ENCODE assay signal across 17 cellular contexts in the genomic region with DNA sequence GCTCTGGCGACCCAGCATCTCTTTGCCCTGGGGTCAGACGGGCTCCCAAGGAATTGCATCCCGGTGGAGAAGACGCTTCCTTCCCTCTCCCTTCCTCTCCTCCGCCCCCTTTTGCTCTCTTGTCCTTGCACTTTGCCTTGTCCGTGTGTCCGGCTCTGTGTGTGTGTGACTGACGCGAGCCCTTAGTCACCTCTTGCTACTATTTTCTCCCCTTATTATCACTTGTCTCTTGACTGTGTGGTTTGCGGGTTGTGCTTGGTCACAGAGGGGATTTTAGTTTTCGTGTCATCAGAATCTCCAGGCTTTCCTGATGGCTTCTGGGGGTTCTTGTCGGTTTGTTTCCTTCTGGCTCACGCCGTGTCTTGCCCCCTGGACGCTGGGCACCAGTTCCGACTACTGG. TPM values are rescaled to one million over a fixed set of nuclear protein-coding genes. Genes with fewer than 3 reads are reported as not detected.
DNase-seq lines count a peak whose midpoint lies in the region; ATAC-seq, FAIRE-seq and TF ChIP-seq lines count a peak whose summit lies in the region.
"Not testable (repeated sequence)": the region's sequence is repeated elsewhere in the genome, so short reads cannot be mapped to it uniquely, and the experiment has no call there.
"Had no signal": no experiment of that assay in that cellular context is flagged by ENCODE, and none has a peak within 500 bp of the region (broad histone marks: within the 10 kb centered on the region; RNA-seq: fewer than 3 reads in every experiment).

No MANE protein-coding gene starts in this region.

- ATAC-seq in GM18517 (IDR thresholded peaks at IDR 0.05; ENCODE audit: unreplicated experiment) (peak; percentile 33), GM21825 (IDR thresholded peaks at IDR 0.05; ENCODE audit: unreplicated experiment) (peak; percentile 20), HG03097 (IDR thresholded peaks at IDR 0.05; ENCODE audit: low FRiP score, unreplicated experiment) (peak; percentile 8), GM12878 (peak; percentile 52)
- ATAC-seq in activated CD4-positive, CD25-positive, alpha-beta regulatory T cell treated with anti-CD3 and anti-CD28 coated beads, Interleukin-2, amount 50 U/mL, for 24 hours, result peak; percentile 34 to 39
- ATAC-seq in natural killer cell treated with Interleukin-12 subunit alpha and Interleukin-12 subunit beta and Interleukin-15 and Interleukin-18, amount 100 ng/mL, for 72 hours, result peak; percentile 46 to 67

- not testable (repeated sequence) for TF ChIP-seq POLR2A in GM12878 (IDR thresholded peaks at IDR 0.05; ENCODE audit: low read depth, low read length)

- H4K20me1 ChIP-seq in GM12878 (ENCODE audit: control insufficient read depth, insufficient read depth), result not testable (repeated sequence)

- intact Hi-C loops in GM12878 (cut with micrococcal nuclease; ENCODE audit: unreplicated experiment), result not testable (repeated sequence)

- not testable (repeated sequence) for H3K4me2 ChIP-seq in GM12878 (ENCODE audit: control insufficient read depth, insufficient read depth)

- DNase-seq in GM12878 (ENCODE audit: low read depth, low spot score); natural killer cell treated with Interleukin-12 subunit alpha and Interleukin-12 subunit beta and Interleukin-15 and Interleukin-18, amount 100 ng/mL, for 72 hours (ENCODE audit: low spot score): not testable (repeated sequence)

- H2AFZ ChIP-seq in GM12878 (ENCODE audit: control insufficient read depth, low read depth, low read length), result not testable (repeated sequence)

- TF ChIP-seq CTCF in GM12878 (IDR thresholded peaks at IDR 0.05 in 2 of 3, conservative IDR thresholded peaks at IDR 0.05 in 1 of 3; ENCODE audit: control insufficient read depth in 2 of 3, extremely low read depth in 1 of 3, insufficient read depth in 1 of 3, low read depth in 3 of 3, low read length in 3 of 3), result not testable (repeated sequence)

- H3K36me3 ChIP-seq in GM12878 (ENCODE audit: control insufficient read depth in 2 of 2, insufficient read depth in 2 of 2, low read length in 1 of 2), result not testable (repeated sequence)

- no CpG with 5 or more reads among the region's 16 CpGs for WGBS in GM12878 (ENCODE audit: insufficient coverage, insufficient replicate concordance, low lambda C conversion rate, missing lambda C conversion rate)

- CTCF ChIA-PET in GM12878 (lab: Yijun Ruan, JAX), result not testable (repeated sequence)

- POLR2A ChIA-PET in GM12878 (lab: Charles Lee), result not testable (repeated sequence)

- in situ Hi-C loops in GM12878 (cut with MboI), result not testable (repeated sequence)

- not testable (repeated sequence) for H3K79me2 ChIP-seq in GM12878 (ENCODE audit: control insufficient read depth, insufficient read depth, low read length)

- H3K4me1 Mint-ChIP-seq in natural killer cell treated with Interleukin-12 subunit alpha and Interleukin-12 subunit beta and Interleukin-15 and Interleukin-18, amount 100 ng/mL, for 72 hours (ENCODE audit: low read depth in 2 of 2), result not testable (repeated sequence)

- H3K4me1 ChIP-seq in GM12878 (ENCODE audit: control insufficient read depth, insufficient read depth, low read length), result not testable (repeated sequence)

- not testable (repeated sequence) for H3K27ac Mint-ChIP-seq in natural killer cell treated with Interleukin-12 subunit alpha and Interleukin-12 subunit beta and Interleukin-15 and Interleukin-18, amount 100 ng/mL, for 72 hours

- RAD21 ChIA-PET in GM12878 (lab: Charles Lee; ENCODE audit: unreplicated experiment), result not testable (repeated sequence)

- H3K9me3 ChIP-seq in GM12878 (replicated peaks; ENCODE audit: control insufficient read depth, insufficient read depth, low read length), result not testable (repeated sequence)

- H3K9ac ChIP-seq in GM12878 (ENCODE audit: control insufficient read depth, insufficient read depth, low read length), result not testable (repeated sequence)

- FAIRE-seq in GM12878 (lab: Jason Lieb, UNC) (peak; percentile 99), islet of Langerhans (lab: Jason Lieb, UNC) (peak; percentile 97)

- SMC1A ChIA-PET in GM12878 (lab: Charles Lee; ENCODE audit: uncharacterized antibody, unreplicated experiment), result not testable (repeated sequence)

- not testable (repeated sequence) for TF ChIP-seq EP300 in GM12878 (IDR thresholded peaks at IDR 0.05; ENCODE audit: borderline replicate concordance in 1 of 2, control insufficient read depth in 1 of 2, low read depth in 2 of 2, low read length in 2 of 2)

- H3K4me3 Mint-ChIP-seq in natural killer cell treated with Interleukin-12 subunit alpha and Interleukin-12 subunit beta and Interleukin-15 and Interleukin-18, amount 100 ng/mL, for 72 hours, result not testable (repeated sequence)

- TF ChIP-seq RAD21 in GM12878 (IDR thresholded peaks at IDR 0.05; ENCODE audit: insufficient read depth, low read depth, low read length), result not testable (repeated sequence)

- H3K4me3 ChIP-seq in GM12878, result not testable (repeated sequence)

- H3K9me3 Mint-ChIP-seq in natural killer cell treated with Interleukin-12 subunit alpha and Interleukin-12 subunit beta and Interleukin-15 and Interleukin-18, amount 100 ng/mL, for 72 hours, result not testable (repeated sequence)

- H3K27me3 Mint-ChIP-seq in natural killer cell treated with Interleukin-12 subunit alpha and Interleukin-12 subunit beta and Interleukin-15 and Interleukin-18, amount 100 ng/mL, for 72 hours, result not testable (repeated sequence)

- BruUV-seq in GM12878 (replicated peaks; lab: Mats Ljungman, UMichigan), result not testable (repeated sequence)

- not testable (repeated sequence) for H3K27ac ChIP-seq in GM12878 (ENCODE audit: control insufficient read depth, insufficient read depth)

- not testable (repeated sequence) for H3K27me3 ChIP-seq in GM12878 (replicated peaks in 1 of 2; ENCODE audit: control insufficient read depth in 2 of 2, insufficient read depth in 2 of 2, low read length in 1 of 2)

- H3K36me3 Mint-ChIP-seq in natural killer cell treated with Interleukin-12 subunit alpha and Interleukin-12 subunit beta and Interleukin-15 and Interleukin-18, amount 100 ng/mL, for 72 hours, result not testable (repeated sequence)

RNA-seq across cellular contexts. Expression of gene FLNA, which starts 31.4 kb away (rescaled TPM):
- 217 and 245 TPM in 2 replicates for total RNA-seq in GM12878 (2013; cell fraction: nucleolus; rRNA removed)
- total RNA-seq in GM12878 (2014; rRNA removed) (379 and 459 TPM in 2 replicates), GM12878 (2014; rRNA removed; fragmentation: Illumina TruSeq; extraction: Trizol) (128 and 137 TPM in 2 replicates), GM12878 (2021) (617 and 643 TPM in 2 replicates)
- polyA plus RNA-seq in GM12878 (2011; ENCODE audit: low read depth), result 75.8 TPM
- polyA plus RNA-seq in GM12878 (2011; rRNA removed) (22.1 and 56.9 TPM in 2 replicates), GM12878 (2014; fragmentation: Illumina TruSeq; extraction: Trizol) (52.0 and 174 TPM in 2 replicates), GM12878 (2014; fragmentation: Nextera tagmentation; extraction: Ambion mirVana) (10 to 100 TPM in 1 of 2 experiments, 1 to 10 TPM in 1; 5.1 to 30.6 TPM), GM12878 (2014; rRNA removed) (168 and 269 TPM in 2 replicates), GM12878 (2016; fragmentation: Nextera tagmentation; extraction: Ambion mirVana) (100 to 1,000 TPM; 344 to 347 TPM)
- 101 and 120 TPM in 2 replicates for polyA plus RNA-seq in GM12878 (2011; cell fraction: cytosol; rRNA removed)
- 466 and 752 TPM in 2 replicates for polyA plus RNA-seq in GM12878 (2011; cell fraction: nucleus; rRNA removed)
- 167 and 174 TPM in 2 replicates for polyA plus RNA-seq in GM12878 (2012)
- polyA minus RNA-seq in GM12878 (2011; rRNA and poly(A)+ RNA removed), result 385 and 416 TPM in 2 replicates
- polyA minus RNA-seq in GM12878 (2011; cell fraction: cytosol; rRNA and poly(A)+ RNA removed), result 382 and 413 TPM in 2 replicates
- 154 and 358 TPM in 2 replicates for polyA minus RNA-seq in GM12878 (2011; cell fraction: nucleus; rRNA and poly(A)+ RNA removed)
- total RNA-seq in natural killer cell treated with Interleukin-12 subunit alpha and Interleukin-12 subunit beta and Interleukin-15 and Interleukin-18, amount 100 ng/mL, for 72 hours, result 100 to 1,000 TPM; 574 to 727 TPM

RNA-seq across cellular contexts. Expression of gene EMD, which starts 36.0 kb away (rescaled TPM):
- 11.7 and 14.3 TPM in 2 replicates for total RNA-seq in GM12878 (2013; cell fraction: nucleolus; rRNA removed)
- total RNA-seq in GM12878 (2014; rRNA removed) (13.1 and 16.0 TPM in 2 replicates), GM12878 (2014; rRNA removed; fragmentation: Illumina TruSeq; extraction: Trizol) (26.7 and 27.1 TPM in 2 replicates), GM12878 (2021) (58.5 and 59.3 TPM in 2 replicates)
- 18.8 TPM for polyA plus RNA-seq in GM12878 (2011; ENCODE audit: low read depth)
- polyA plus RNA-seq in GM12878 (2011; rRNA removed) (15.3 and 23.3 TPM in 2 replicates), GM12878 (2014; fragmentation: Illumina TruSeq; extraction: Trizol) (63.8 and 83.3 TPM in 2 replicates), GM12878 (2014; fragmentation: Nextera tagmentation; extraction: Ambion mirVana) (1 to 10 TPM in 1 of 2 experiments, under 1 TPM in 1; 0.76 to 1.9 TPM), GM12878 (2014; rRNA removed) (63.9 TPM in 2 replicates), GM12878 (2016; fragmentation: Nextera tagmentation; extraction: Ambion mirVana) (100 to 1,000 TPM in 1 of 2 experiments, 10 to 100 TPM in 1; 89.5 to 100 TPM)
- polyA plus RNA-seq in GM12878 (2011; cell fraction: cytosol; rRNA removed), result 29.0 and 36.8 TPM in 2 replicates
- 49.6 and 51.9 TPM in 2 replicates for polyA plus RNA-seq in GM12878 (2011; cell fraction: nucleus; rRNA removed)
- 48.6 and 64.1 TPM in 2 replicates for polyA plus RNA-seq in GM12878 (2012)
- 12.9 and 24.7 TPM in 2 replicates for polyA minus RNA-seq in GM12878 (2011; rRNA and poly(A)+ RNA removed)
- polyA minus RNA-seq in GM12878 (2011; cell fraction: cytosol; rRNA and poly(A)+ RNA removed), result 14.8 and 18.7 TPM in 2 replicates
- polyA minus RNA-seq in GM12878 (2011; cell fraction: nucleus; rRNA and poly(A)+ RNA removed), result 12.0 and 16.9 TPM in 2 replicates
- total RNA-seq in natural killer cell treated with Interleukin-12 subunit alpha and Interleukin-12 subunit beta and Interleukin-15 and Interleukin-18, amount 100 ng/mL, for 72 hours, result 10 to 100 TPM; 49.2 to 61.9 TPM

RNA-seq across cellular contexts. Expression of gene TKTL1, which starts 47.5 kb away (rescaled TPM):
- not detected in 2 replicates for total RNA-seq in GM12878 (2013; cell fraction: nucleolus; rRNA removed)
- not detected in 2 replicates for total RNA-seq in GM12878 (2014; rRNA removed)
- total RNA-seq in GM12878 (2014; rRNA removed; fragmentation: Illumina TruSeq; extraction: Trizol), result not detected in 2 replicates
- not detected in 2 replicates for total RNA-seq in GM12878 (2021)
- polyA plus RNA-seq in GM12878 (2011; ENCODE audit: low read depth), result not detected
- polyA plus RNA-seq in GM12878 (2011; rRNA removed), result 0.07 TPM in 1 of 2 replicates, not detected in the other
- 0.03 and 0.05 TPM in 2 replicates for polyA plus RNA-seq in GM12878 (2011; cell fraction: cytosol; rRNA removed)
- 0.07 TPM in 1 of 2 replicates, not detected in the other for polyA plus RNA-seq in GM12878 (2011; cell fraction: nucleus; rRNA removed)
- polyA plus RNA-seq in GM12878 (2012), result 0.08 TPM in 1 of 2 replicates, not detected in the other
- polyA plus RNA-seq in GM12878 (2014; fragmentation: Illumina TruSeq; extraction: Trizol), result 0.01 TPM in 1 of 2 replicates, not detected in the other
- not detected for polyA plus RNA-seq in GM12878 (2014; fragmentation: Nextera tagmentation; extraction: Ambion mirVana)
- not detected in 2 replicates for polyA plus RNA-seq in GM12878 (2014; rRNA removed)
- not detected for polyA plus RNA-seq in GM12878 (2016; fragmentation: Nextera tagmentation; extraction: Ambion mirVana)
- 0.15 TPM in 1 of 2 replicates, not detected in the other for polyA minus RNA-seq in GM12878 (2011; rRNA and poly(A)+ RNA removed)
- not detected in 2 replicates for polyA minus RNA-seq in GM12878 (2011; cell fraction: cytosol; rRNA and poly(A)+ RNA removed)
- not detected in 2 replicates for polyA minus RNA-seq in GM12878 (2011; cell fraction: nucleus; rRNA and poly(A)+ RNA removed)
- 1 to 10 TPM; 3.0 to 4.1 TPM for total RNA-seq in natural killer cell treated with Interleukin-12 subunit alpha and Interleukin-12 subunit beta and Interleukin-15 and Interleukin-18, amount 100 ng/mL, for 72 hours
- total RNA-seq: ascending aorta, H9, vagina had no signal
- polyA plus RNA-seq: AG04450 had no signal

RNA-seq across cellular contexts. Expression of gene TEX28, which starts 48.1 kb away (rescaled TPM):
- total RNA-seq in GM12878 (2013; cell fraction: nucleolus; rRNA removed), result not detected in 2 replicates
- total RNA-seq in GM12878 (2014; rRNA removed) (not detected in 2 replicates), GM12878 (2014; rRNA removed; fragmentation: Illumina TruSeq; extraction: Trizol) (not detected in 2 replicates), GM12878 (2021) (not detected in 2 replicates)
- polyA plus RNA-seq in GM12878 (2011; ENCODE audit: low read depth), result not detected
- polyA plus RNA-seq in GM12878 (2011; rRNA removed) (not detected in 2 replicates), GM12878 (2014; fragmentation: Illumina TruSeq; extraction: Trizol) (not detected in 2 replicates), GM12878 (2014; fragmentation: Nextera tagmentation; extraction: Ambion mirVana) (not detected), GM12878 (2014; rRNA removed) (not detected in 2 replicates), GM12878 (2016; fragmentation: Nextera tagmentation; extraction: Ambion mirVana) (not detected)
- polyA plus RNA-seq in GM12878 (2011; cell fraction: cytosol; rRNA removed), result not detected in 2 replicates
- not detected in 2 replicates for polyA plus RNA-seq in GM12878 (2011; cell fraction: nucleus; rRNA removed)
- not detected in 2 replicates for polyA plus RNA-seq in GM12878 (2012)
- not detected in 2 replicates for polyA minus RNA-seq in GM12878 (2011; rRNA and poly(A)+ RNA removed)
- not detected in 2 replicates for polyA minus RNA-seq in GM12878 (2011; cell fraction: cytosol; rRNA and poly(A)+ RNA removed)
- not detected in 2 replicates for polyA minus RNA-seq in GM12878 (2011; cell fraction: nucleus; rRNA and poly(A)+ RNA removed)
- not detected for total RNA-seq in natural killer cell treated with Interleukin-12 subunit alpha and Interleukin-12 subunit beta and Interleukin-15 and Interleukin-18, amount 100 ng/mL, for 72 hours
- total RNA-seq: activated naive CD8-positive, alpha-beta T cell treated with anti-CD3 and anti-CD28 coated beads, Interleukin-2, amount 10 ng/mL, durations not matched to agents 7 days and 5 days; ascending aorta; cardiac septum; epithelial cell of proximal tubule; H9; mesenteric fat pad; posterior vena cava; spleen; vagina had no signal
- polyA plus RNA-seq: AG04450, spleen had no signal

RNA-seq across cellular contexts. Expression of gene RPL10, which starts 55.1 kb away (rescaled TPM):
- 600 and 614 TPM in 2 replicates for total RNA-seq in GM12878 (2013; cell fraction: nucleolus; rRNA removed)
- total RNA-seq in GM12878 (2014; rRNA removed), result 4,925 and 4,997 TPM in 2 replicates
- 3,759 and 3,772 TPM in 2 replicates for total RNA-seq in GM12878 (2014; rRNA removed; fragmentation: Illumina TruSeq; extraction: Trizol)
- 4,064 and 4,152 TPM in 2 replicates for total RNA-seq in GM12878 (2021)
- polyA plus RNA-seq in GM12878 (2011; ENCODE audit: low read depth), result 5,001 TPM
- polyA plus RNA-seq in GM12878 (2011; rRNA removed), result 2,618 and 3,504 TPM in 2 replicates
- polyA plus RNA-seq in GM12878 (2011; cell fraction: cytosol; rRNA removed), result 4,504 and 6,793 TPM in 2 replicates
- polyA plus RNA-seq in GM12878 (2011; cell fraction: nucleus; rRNA removed), result 1,382 and 2,108 TPM in 2 replicates
- polyA plus RNA-seq in GM12878 (2012), result 6,434 and 6,606 TPM in 2 replicates
- 6,343 and 6,987 TPM in 2 replicates for polyA plus RNA-seq in GM12878 (2014; fragmentation: Illumina TruSeq; extraction: Trizol)
- polyA plus RNA-seq in GM12878 (2014; fragmentation: Nextera tagmentation; extraction: Ambion mirVana), result 1,000 to 10,000 TPM; 5,383 to 7,222 TPM
- polyA plus RNA-seq in GM12878 (2014; rRNA removed), result 6,238 and 6,871 TPM in 2 replicates
- polyA plus RNA-seq in GM12878 (2016; fragmentation: Nextera tagmentation; extraction: Ambion mirVana), result 1,000 to 10,000 TPM; 1,938 to 2,032 TPM
- 1,076 and 2,028 TPM in 2 replicates for polyA minus RNA-seq in GM12878 (2011; rRNA and poly(A)+ RNA removed)
- polyA minus RNA-seq in GM12878 (2011; cell fraction: cytosol; rRNA and poly(A)+ RNA removed), result 767 and 786 TPM in 2 replicates
- 230 and 289 TPM in 2 replicates for polyA minus RNA-seq in GM12878 (2011; cell fraction: nucleus; rRNA and poly(A)+ RNA removed)
- 1,000 to 10,000 TPM; 1,953 to 2,194 TPM for total RNA-seq in natural killer cell treated with Interleukin-12 subunit alpha and Interleukin-12 subunit beta and Interleukin-15 and Interleukin-18, amount 100 ng/mL, for 72 hours

Comparison
In these comparisons a context has a peak if more than half of its experiments do, and no peak if none do; other contexts are left out.
1. RNA of gene TKTL1, which starts 47.5 kb away (total RNA-seq): 3.0 to 4.1 TPM in natural killer cell treated with Interleukin-12 subunit alpha and Interleukin-12 subunit beta and Interleukin-15 and Interleukin-18, amount 100 ng/mL, for 72 hours; not detected in GM12878; every median in the first group is over 4 times any median in the second.
2. Peak in every context shown above with its lines, with median percentiles within 50 percentile points of each other: ATAC-seq.